In the genomic region with DNA sequence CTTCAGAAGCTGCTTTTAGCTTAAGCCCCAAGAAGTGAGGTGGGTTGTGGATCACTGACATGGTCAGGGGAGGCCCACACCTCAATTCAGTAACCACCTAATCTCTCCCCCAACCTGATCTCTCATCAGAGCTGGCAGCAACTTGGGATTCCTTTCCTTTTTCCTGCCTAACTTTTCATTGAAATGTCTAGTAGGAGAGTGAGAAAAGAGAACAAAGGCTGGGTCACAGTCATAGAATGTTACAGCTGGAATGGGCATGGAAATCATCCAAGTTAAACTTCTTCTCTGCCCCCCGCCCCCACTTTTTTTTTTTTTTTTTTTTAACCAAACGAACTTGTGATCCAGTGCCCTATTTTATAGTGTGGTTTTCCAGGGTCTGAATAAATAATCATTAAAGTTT, we compare ENCODE assay signal across 1 cellular context.
TF ChIP-seq lines count a peak whose summit lies in the region.

No MANE protein-coding gene starts in this region.

TF ChIP-seq in HepG2, 621 proteins besides CTCF, POLR2A, EP300 and RAD21 (continued from another document):
- TF ChIP-seq ZNF547 (CRISPR knock-in tag; IDR thresholded peaks at IDR 0.05) (no peak), ZNF770 (CRISPR knock-in tag; IDR thresholded peaks at IDR 0.05) (no peak), SALL2 (CRISPR knock-in tag; IDR thresholded peaks at IDR 0.05) (no peak)
TF ChIP-seq in HepG2: peak in this region for 1.
